18 cellular contexts compared by ENCODE assay signal in the genomic region with DNA sequence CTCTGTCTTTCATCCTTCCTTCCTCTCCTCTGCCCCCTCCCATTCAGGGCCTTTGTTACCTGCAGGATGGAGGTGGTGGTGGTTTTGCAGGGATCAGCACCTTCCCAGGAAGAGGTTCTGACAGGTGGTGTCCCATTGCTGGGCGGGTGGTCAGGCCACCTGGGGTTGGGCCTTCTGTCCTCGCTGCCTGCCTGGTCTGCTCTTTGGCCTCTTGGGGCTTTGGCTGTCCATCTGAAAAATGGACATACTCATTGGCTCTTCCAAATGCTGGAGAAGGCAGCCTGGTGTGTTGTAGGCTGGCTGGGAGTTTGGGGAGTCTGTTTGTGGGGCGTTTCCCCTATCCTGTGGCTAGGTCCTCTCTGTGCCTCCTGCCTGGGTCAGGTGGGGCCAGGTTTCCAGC. TPM values are rescaled to one million over a fixed set of nuclear protein-coding genes. Genes with fewer than 3 reads are reported as not detected.
DNase-seq lines count a peak whose midpoint lies in the region; ATAC-seq and TF ChIP-seq lines count a peak whose summit lies in the region.
"Had no signal": no experiment of that assay in that cellular context is flagged by ENCODE, and none has a peak within 500 bp of the region (broad histone marks: within the 10 kb centered on the region; RNA-seq: fewer than 3 reads in every experiment).

No MANE protein-coding gene starts in this region.

- H3K4me1 Mint-ChIP-seq in progenitor cell of endocrine pancreas (ENCODE audit: low read depth): peaks cover 49% of the 10 kb centered on the region

- TF ChIP-seq CTCF in C4-2B (conservative IDR thresholded peaks at IDR 0.05) (no peak), ascending aorta (IDR thresholded peaks at IDR 0.05) (no peak), progenitor cell of endocrine pancreas (IDR thresholded peaks at IDR 0.05; ENCODE audit: unreplicated experiment) (no peak)

- H3K27ac ChIP-seq in C4-2B (peak overlapping the region; percentile 91), ascending aorta (peak overlapping the region; percentile 90 to 91)

- no peaks in the 10 kb centered on the region for H3K27me3 ChIP-seq in ascending aorta
- H3K27me3 ChIP-seq: left lung had no signal

- intact Hi-C loops in ascending aorta (cut with DNase I): no loop called here
- intact Hi-C loops in left ventricle myocardium superior (cut with micrococcal nuclease): no loop called here

- H3K4me1 ChIP-seq in ascending aorta: peaks cover 21 to 68% of the 10 kb centered on the region in 2 donors

- ATAC-seq in left ventricle myocardium superior: no peak
- ATAC-seq in HG02678 (IDR thresholded peaks at IDR 0.05; ENCODE audit: unreplicated experiment): no peak
- ATAC-seq in stimulated activated naive CD8-positive, alpha-beta T cell treated with anti-CD3 and anti-CD28 coated beads, Interleukin-15, Interleukin-2, amounts not matched to agents 100 U/mL and 50 U/mL, for 24 hours: no peak
- ATAC-seq in HG03565 (IDR thresholded peaks at IDR 0.05; ENCODE audit: unreplicated experiment): no peak
- ATAC-seq: left lung, right cardiac atrium, T-cell had no signal

- H3K27me3 Mint-ChIP-seq in progenitor cell of endocrine pancreas: no peaks in the 10 kb centered on the region
- H3K27me3 Mint-ChIP-seq: T-cell had no signal

- H3K4me3 ChIP-seq in ascending aorta: no peak overlapping the region
- H3K4me3 ChIP-seq: left lung had no signal

- H3K9me3 ChIP-seq in ascending aorta: no peaks in the 10 kb centered on the region
- H3K9me3 ChIP-seq: left lung had no signal

- H3K36me3 Mint-ChIP-seq in progenitor cell of endocrine pancreas (ENCODE audit: insufficient read depth): no peaks in the 10 kb centered on the region
- H3K36me3 Mint-ChIP-seq: naive B cell, T-cell had no signal

- DNase-seq in ascending aorta (ENCODE audit: low spot score in 2 of 2) (no peak), left ventricle myocardium superior (peak; percentile 14), progenitor cell of endocrine pancreas (ENCODE audit: low spot score, unreplicated experiment) (no peak), AML-193 (lab: John Stamatoyannopoulos, UW) (no peak)
- no peak for DNase-seq in stimulated activated naive CD8-positive, alpha-beta T cell treated with anti-CD3 and anti-CD28 coated beads, Interleukin-15, Interleukin-2, amounts not matched to agents 100 U/mL and 50 U/mL, for 24 hours
- DNase-seq: ACHN; activated CD4-positive, CD25-positive, alpha-beta regulatory T cell; MV-4-11; naive B cell; NCI-H82; stimulated activated CD4-positive, alpha-beta T cell treated with anti-CD3 and anti-CD28 coated beads, Interleukin-4, amount 100 ng/mL, for 1 hour; stimulated activated CD8-positive, alpha-beta memory T cell treated with anti-CD3 and anti-CD28 coated beads, Interleukin-4, amount 100 ng/mL, for 48 hours; T-cell had no signal

- no peaks in the 10 kb centered on the region for H3K9me3 Mint-ChIP-seq in progenitor cell of endocrine pancreas (ENCODE audit: low read depth)
- H3K9me3 Mint-ChIP-seq: naive B cell, T-cell had no signal

- peak overlapping the region; percentile 52 for H3K4me3 Mint-ChIP-seq in progenitor cell of endocrine pancreas (ENCODE audit: low read depth)
- H3K4me3 Mint-ChIP-seq: T-cell had no signal

- H3K36me3 ChIP-seq in ascending aorta: no peaks in the 10 kb centered on the region
- H3K36me3 ChIP-seq: left lung had no signal

- peak overlapping the region; percentile 73 for H3K27ac Mint-ChIP-seq in progenitor cell of endocrine pancreas
- H3K27ac Mint-ChIP-seq: T-cell had no signal

RNA-seq across cellular contexts. Expression of a gene that starts 4.3 kb away (rescaled TPM):
- 64.1 TPM for total RNA-seq in ascending aorta
- total RNA-seq in left ventricle myocardium superior: 90.8 TPM
- 58.4 and 64.8 TPM in 2 replicates for total RNA-seq in progenitor cell of endocrine pancreas
